Comparison of ENCODE assay signal across 20 cellular contexts in the genomic region with DNA sequence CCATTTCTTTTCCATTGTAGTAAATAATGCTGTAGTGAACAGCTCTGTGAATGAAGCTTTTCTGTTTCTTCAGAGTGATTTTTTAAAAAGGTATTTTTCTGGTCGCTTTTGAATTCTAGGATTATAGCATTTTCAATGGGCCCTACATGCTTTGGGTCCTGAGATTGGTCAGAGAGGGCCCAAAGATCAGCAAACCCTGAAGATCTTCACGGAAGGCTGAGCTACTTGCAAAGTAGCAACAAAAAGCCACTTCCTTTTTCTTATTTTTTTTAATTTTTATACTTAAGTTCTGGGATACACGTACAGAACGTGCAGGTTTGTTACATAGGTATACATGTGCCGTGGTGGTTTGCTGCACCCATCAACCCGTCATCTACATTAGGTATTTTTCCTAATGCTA.
"Had no signal": no experiment of that assay in that cellular context is flagged by ENCODE, and none has a peak within 500 bp of the region (broad histone marks: within the 10 kb centered on the region; RNA-seq: fewer than 3 reads in every experiment).

No MANE protein-coding gene starts in this region.

- H3K4me3 ChIP-seq: coronary artery, dorsolateral prefrontal cortex, esophagus muscularis mucosa, gastroesophageal sphincter, heart right ventricle, left lung, lower lobe of right lung, mucosa of descending colon had no signal

- H3K27me3 Mint-ChIP-seq: naive thymus-derived CD4-positive, alpha-beta T cell had no signal

- ATAC-seq: foreskin keratinocyte; gastroesophageal sphincter; heart right ventricle; left cardiac atrium; left lung; left ventricle myocardium superior; lower lobe of right lung; mucosa of descending colon; naive thymus-derived CD4-positive, alpha-beta T cell had no signal

- H3K27ac Mint-ChIP-seq: mesothelial cell of epicardium; naive thymus-derived CD4-positive, alpha-beta T cell had no signal

- H3K27ac ChIP-seq: coronary artery, dorsolateral prefrontal cortex, esophagus muscularis mucosa, foreskin keratinocyte, gastroesophageal sphincter, heart right ventricle, left lung, lower lobe of right lung had no signal

- H3K36me3 Mint-ChIP-seq: naive thymus-derived CD4-positive, alpha-beta T cell had no signal

- DNase-seq: dermis blood vessel endothelial cell; dorsolateral prefrontal cortex; effector CD4-positive, alpha-beta T cell; effector memory CD4-positive, alpha-beta T cell; foreskin keratinocyte; glutamatergic neuron; head of caudate nucleus; heart right ventricle; hippocampal formation; left cardiac atrium; left lung; left ventricle myocardium superior; lower lobe of right lung; mesenchymal stem cell; mucosa of descending colon; naive thymus-derived CD4-positive, alpha-beta T cell had no signal

- H3K27me3 ChIP-seq: esophagus muscularis mucosa, gastroesophageal sphincter, heart right ventricle, left lung had no signal

- H3K4me3 Mint-ChIP-seq: mesothelial cell of epicardium; naive thymus-derived CD4-positive, alpha-beta T cell had no signal

- H3K4me1 ChIP-seq: esophagus muscularis mucosa, foreskin keratinocyte, gastroesophageal sphincter, heart right ventricle, left lung, lower lobe of right lung had no signal

- H3K4me1 Mint-ChIP-seq: naive thymus-derived CD4-positive, alpha-beta T cell had no signal
